ENCODE assay signal across 9 cellular contexts in genomic region chr7:134081695-134082094, GRCh38. TPM values are rescaled to one million over a fixed set of nuclear protein-coding genes. Genes with fewer than 3 reads are reported as not detected.
"Had no signal": no experiment of that assay in that cellular context is flagged by ENCODE, and none has a peak within 500 bp of the region (broad histone marks: within the 10 kb centered on the region; RNA-seq: fewer than 3 reads in every experiment).

No MANE protein-coding gene starts in this region.

- H3K4me3 ChIP-seq: GM12878 had no signal

- DNase-seq: GDM1, GF-D8 had no signal

- FAIRE-seq: G401.6, GM12878, GM12891, GM12892, GM18507, GM19239 had no signal

- ATAC-seq: GM12878 had no signal

RNA-seq across cellular contexts. Expression of gene LRGUK, which starts 45.4 kb away (rescaled TPM):
- total RNA-seq: G401 had no signal
